In the genomic region with DNA sequence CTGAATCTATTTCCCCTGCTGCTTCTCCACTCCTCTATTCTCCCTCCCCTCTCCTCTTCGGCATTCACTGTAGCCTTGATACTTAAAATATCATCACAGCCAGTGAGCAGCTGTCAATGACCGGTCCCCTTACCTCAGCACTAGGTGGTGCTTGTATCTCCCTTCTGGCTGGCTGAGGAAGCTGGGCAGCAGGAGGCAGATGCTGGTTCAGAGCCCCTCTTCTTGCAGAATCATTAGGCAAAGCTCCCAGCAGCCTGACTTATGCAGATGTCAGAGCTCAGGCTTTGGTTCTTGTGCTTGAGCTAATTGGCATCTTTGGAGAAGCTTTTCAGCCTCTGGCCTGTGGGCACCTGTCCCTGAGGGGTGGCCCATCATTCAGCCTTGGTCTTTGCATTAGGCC, we compare ENCODE assay signal across 15 cellular contexts. TPM values are rescaled to one million over a fixed set of nuclear protein-coding genes. Genes with fewer than 3 reads are reported as not detected.
A peak's percentile ranks its signal among the peaks of the same experiment; 100 is the strongest.
DNase-seq lines count a peak whose midpoint lies in the region; ATAC-seq and TF ChIP-seq lines count a peak whose summit lies in the region.
"Had no signal": no experiment of that assay in that cellular context is flagged by ENCODE, and none has a peak within 500 bp of the region (broad histone marks: within the 10 kb centered on the region; RNA-seq: fewer than 3 reads in every experiment).

No MANE protein-coding gene starts in this region.

- peaks cover 0 to 2% of the 10 kb centered on the region in 2 donors for H3K36me3 Mint-ChIP-seq in CD14-positive monocyte
- H3K36me3 Mint-ChIP-seq: IgD-negative memory B cell had no signal

- peak overlapping the region; percentile 29 for H3K27ac ChIP-seq in cingulate gyrus (ENCODE audit: low read depth, low read length)
- H3K27ac ChIP-seq: 22Rv1, ovary had no signal

- intact Hi-C loops in CD14-positive monocyte (cut with micrococcal nuclease) = loop anchor here in 1 of 2 donors (10.0 kb wide), 1 partner anchor 237 kb away; a partner anchor contains a TSS

- ATAC-seq in HG03159 (IDR thresholded peaks at IDR 0.05; ENCODE audit: unreplicated experiment) (no peak), GM19035 (IDR thresholded peaks at IDR 0.05; ENCODE audit: unreplicated experiment) (no peak)
- ATAC-seq: HCT116, left lobe of liver had no signal

- TF ChIP-seq CTCF in CD14-positive monocyte (IDR thresholded peaks at IDR 0.05) = no peak

- H3K27me3 Mint-ChIP-seq in CD14-positive monocyte (ENCODE audit: low read depth in 3 of 3) = peaks cover 0 to 7% (median 0%) of the 10 kb centered on the region in 3 donors

- DNase-seq in DMS 273 (lab: John Stamatoyannopoulos, UW; ENCODE audit: unreplicated experiment) (peak; percentile 38), DMS 273 treated with DMSO at 0.1 percent for 48 hours (lab: John Stamatoyannopoulos, UW) (no peak), CD14-positive monocyte (ENCODE audit: low spot score) (no peak), NCI-H1694 treated with DMSO at 0.1 percent for 48 hours (lab: John Stamatoyannopoulos, UW) (peak; percentile 46), activated T-cell treated with anti-CD3 and anti-CD28 coated beads for 4 hours (no peak)
- DNase-seq: NCI-H1048, ovary, trophoblast cell had no signal

- peaks cover 62% of the 10 kb centered on the region for H3K4me1 Mint-ChIP-seq in CD14-positive monocyte

- H3K9me3 Mint-ChIP-seq in CD14-positive monocyte = peaks cover 0 to 17% (median 4%) of the 10 kb centered on the region in 7 donors

- H3K27ac Mint-ChIP-seq in CD14-positive monocyte = peak overlapping the region in 4 of 7 donors; percentile 24 to 76 (median 38)

- no peak overlapping the region for H3K4me3 Mint-ChIP-seq in CD14-positive monocyte

RNA-seq across cellular contexts. Expression of a gene that starts 31.9 kb away (rescaled TPM):
- not detected for polyA plus RNA-seq in CD14-positive monocyte
- polyA plus RNA-seq: IgD-negative memory B cell had no signal

RNA-seq across cellular contexts. Expression of a gene that starts 36.7 kb away (rescaled TPM):
- 1 to 10 TPM; 5.6 to 7.7 TPM for polyA plus RNA-seq in CD14-positive monocyte

Comparison
In these comparisons a context has a peak if more than half of its experiments do, and no peak if none do; other contexts are left out.
1. DNase-seq: peak in DMS 273 (single experiment) and NCI-H1694 treated with DMSO at 0.1 percent for 48 hours (single experiment); none in DMS 273 treated with DMSO at 0.1 percent for 48 hours (single experiment), CD14-positive monocyte (single experiment) and activated T-cell treated with anti-CD3 and anti-CD28 coated beads for 4 hours (single experiment).